8 cellular contexts compared by ENCODE assay signal in the genomic region with DNA sequence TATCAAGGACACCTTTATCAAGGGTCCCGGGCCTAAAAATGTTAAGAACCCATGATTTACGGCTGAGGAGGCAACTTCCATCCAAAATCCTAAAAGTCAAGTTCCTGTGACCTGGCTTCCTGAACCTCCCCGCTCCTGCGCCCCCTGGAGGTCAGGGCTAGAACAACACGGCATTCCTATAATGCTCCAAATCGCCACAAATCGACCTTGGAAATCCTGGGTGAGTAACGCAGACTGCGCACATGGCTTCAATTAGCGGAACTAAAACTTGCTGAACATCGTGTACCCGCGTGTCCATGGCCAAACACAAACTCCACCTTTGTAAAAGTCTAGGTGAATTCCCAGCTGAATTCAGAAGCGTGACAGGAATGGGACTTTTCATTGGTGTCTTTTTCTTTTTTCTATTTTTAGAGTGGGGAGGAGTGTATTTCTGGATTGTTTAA. TPM values are rescaled to one million over a fixed set of nuclear protein-coding genes. Genes with fewer than 3 reads are reported as not detected.
DNase-seq lines count a peak whose midpoint lies in the region; ATAC-seq and TF ChIP-seq lines count a peak whose summit lies in the region.

No MANE protein-coding gene starts in this region.

- no peak overlapping the region for H3K27ac Mint-ChIP-seq in activated CD4-positive, alpha-beta memory T cell treated with anti-CD3 and anti-CD28 coated beads for 36 hours
- H3K27ac Mint-ChIP-seq in endodermal cell: no peak overlapping the region
- H3K27ac Mint-ChIP-seq in naive thymus-derived CD4-positive, alpha-beta T cell: peak overlapping the region in 1 of 9 donors; percentile 5
- H3K27ac Mint-ChIP-seq in stimulated activated naive B cell treated with anti-CD40 and anti-IgM and Interleukin-4, amounts not matched to agents 10 μg/mL and 1 μg/mL and 100 μg/mL, for 72 hours: peak overlapping the region; percentile 77

- no peak overlapping the region for H3K9ac ChIP-seq in endodermal cell (ENCODE audit: extremely low read depth, low read length, poor library complexity, severe bottlenecking)

- peak; percentile 93 for TF ChIP-seq CTCF in GM13977 (IDR thresholded peaks at IDR 0.05; ENCODE audit: extremely low read depth, insufficient read depth, missing control alignments)
- peak; percentile 98 for TF ChIP-seq CTCF in endodermal cell (conservative IDR thresholded peaks at IDR 0.05)

- H3K27ac ChIP-seq in ACC112 (ENCODE audit: low read depth, low read length) (peak overlapping the region; percentile 63; the same call in 1 of the 2 replicates), endodermal cell (ENCODE audit: low read depth, low read length) (no peak overlapping the region)
- no peak overlapping the region for H3K27ac ChIP-seq in naive thymus-derived CD4-positive, alpha-beta T cell (ENCODE audit: low read depth, low read length)

- H3K4me1 ChIP-seq in ACC112 (ENCODE audit: control insufficient read depth, insufficient read depth, low read length, unreplicated experiment) (peaks cover 15% of the 10 kb centered on the region), endodermal cell (ENCODE audit: control insufficient read depth, insufficient read depth, low read length) (no peaks in the 10 kb centered on the region)
- H3K4me1 ChIP-seq in naive thymus-derived CD4-positive, alpha-beta T cell (ENCODE audit: control insufficient read depth in 2 of 2, insufficient read depth in 2 of 2, low read length in 2 of 2): no peaks in the 10 kb centered on the region

- intact Hi-C loops in activated CD4-positive, alpha-beta memory T cell treated with anti-CD3 and anti-CD28 coated beads for 36 hours (cut with micrococcal nuclease): no loop called here
- intact Hi-C loops in naive thymus-derived CD4-positive, alpha-beta T cell (cut with micrococcal nuclease): no loop called here

- peak; percentile 67 for ATAC-seq in naive thymus-derived CD4-positive, alpha-beta T cell
- peak; percentile 60 to 73 for ATAC-seq in stimulated activated naive B cell treated with anti-CD40 and anti-IgM and Interleukin-4, amounts not matched to agents 10 μg/mL and 1 μg/mL and 100 μg/mL, for 72 hours (replicated peaks)

- POLR2A ChIA-PET in activated CD4-positive, alpha-beta memory T cell treated with anti-CD3 and anti-CD28 coated beads for 36 hours (lab: Charles Lee): interaction anchor here (0.6 kb wide), 1 partner anchor 379 kb away, joined by 3 read pairs; no protein-coding TSS in a partner anchor
- POLR2A ChIA-PET in naive thymus-derived CD4-positive, alpha-beta T cell (lab: Charles Lee): no interaction called here

- DNase-seq in GM13977 (ENCODE audit: low spot score) (peak; percentile 45), NCI-H446 (lab: John Stamatoyannopoulos, UW) (peak; percentile 61 to 80), endodermal cell (peak; percentile 93), NK-92 (lab: John Stamatoyannopoulos, UW; ENCODE audit: unreplicated experiment) (no peak)
- peak; percentile 62 for DNase-seq in activated CD4-positive, alpha-beta memory T cell treated with anti-CD3 and anti-CD28 coated beads for 36 hours
- DNase-seq in naive thymus-derived CD4-positive, alpha-beta T cell: peak; percentile 10 to 64 (median 38)
- DNase-seq in stimulated activated naive B cell treated with anti-CD40 and anti-IgM and Interleukin-4, amounts not matched to agents 10 μg/mL and 1 μg/mL and 100 μg/mL, for 72 hours: peak; percentile 32

- no peaks in the 10 kb centered on the region for H3K36me3 ChIP-seq in ACC112 (ENCODE audit: insufficient read depth, low read length)
- no peaks in the 10 kb centered on the region for H3K36me3 ChIP-seq in endodermal cell (ENCODE audit: control insufficient read depth, insufficient read depth, low read length)
- H3K36me3 ChIP-seq in naive thymus-derived CD4-positive, alpha-beta T cell (ENCODE audit: control insufficient read depth in 2 of 3, insufficient read depth in 3 of 3, low read length in 3 of 3): no peaks in the 10 kb centered on the region

- H3K4me1 Mint-ChIP-seq in activated CD4-positive, alpha-beta memory T cell treated with anti-CD3 and anti-CD28 coated beads for 36 hours (ENCODE audit: low read depth): peaks cover 8% of the 10 kb centered on the region
- peaks cover 2% of the 10 kb centered on the region for H3K4me1 Mint-ChIP-seq in endodermal cell
- H3K4me1 Mint-ChIP-seq in naive thymus-derived CD4-positive, alpha-beta T cell: peaks cover 0 to 10% (median 8%) of the 10 kb centered on the region in 7 donors
- H3K4me1 Mint-ChIP-seq in stimulated activated naive B cell treated with anti-CD40 and anti-IgM and Interleukin-4, amounts not matched to agents 10 μg/mL and 1 μg/mL and 100 μg/mL, for 72 hours: peaks cover 15 to 19% of the 10 kb centered on the region in 2 donors

- H3K27me3 Mint-ChIP-seq in activated CD4-positive, alpha-beta memory T cell treated with anti-CD3 and anti-CD28 coated beads for 36 hours: peaks cover 5% of the 10 kb centered on the region
- H3K27me3 Mint-ChIP-seq in endodermal cell (ENCODE audit: insufficient read depth): no peaks in the 10 kb centered on the region
- H3K27me3 Mint-ChIP-seq in naive thymus-derived CD4-positive, alpha-beta T cell: peaks cover 0 to 24% (median 17%) of the 10 kb centered on the region in 5 donors
- H3K27me3 Mint-ChIP-seq in stimulated activated naive B cell treated with anti-CD40 and anti-IgM and Interleukin-4, amounts not matched to agents 10 μg/mL and 1 μg/mL and 100 μg/mL, for 72 hours: peaks cover 28 to 55% of the 10 kb centered on the region in 2 donors

- H3K79me2 ChIP-seq in ACC112 (ENCODE audit: control insufficient read depth, insufficient read depth, low read length, unreplicated experiment): no peaks in the 10 kb centered on the region

- no peaks in the 10 kb centered on the region for H3K9me3 Mint-ChIP-seq in activated CD4-positive, alpha-beta memory T cell treated with anti-CD3 and anti-CD28 coated beads for 36 hours
- H3K9me3 Mint-ChIP-seq in endodermal cell: no peaks in the 10 kb centered on the region
- no peaks in the 10 kb centered on the region for H3K9me3 Mint-ChIP-seq in naive thymus-derived CD4-positive, alpha-beta T cell
- no peaks in the 10 kb centered on the region for H3K9me3 Mint-ChIP-seq in stimulated activated naive B cell treated with anti-CD40 and anti-IgM and Interleukin-4, amounts not matched to agents 10 μg/mL and 1 μg/mL and 100 μg/mL, for 72 hours

- H3K4me3 ChIP-seq in ACC112 (ENCODE audit: low read depth, low read length) (peak overlapping the region; percentile 59; the same call in 1 of the 2 replicates), endodermal cell (ENCODE audit: low read length) (no peak overlapping the region)
- H3K4me3 ChIP-seq in naive thymus-derived CD4-positive, alpha-beta T cell (ENCODE audit: low read length): no peak overlapping the region

- no peaks in the 10 kb centered on the region for H3K36me3 Mint-ChIP-seq in activated CD4-positive, alpha-beta memory T cell treated with anti-CD3 and anti-CD28 coated beads for 36 hours
- no peaks in the 10 kb centered on the region for H3K36me3 Mint-ChIP-seq in endodermal cell (ENCODE audit: low read depth)
- peaks cover 0 to 3% (median 0%) of the 10 kb centered on the region in 5 donors for H3K36me3 Mint-ChIP-seq in naive thymus-derived CD4-positive, alpha-beta T cell
- H3K36me3 Mint-ChIP-seq in stimulated activated naive B cell treated with anti-CD40 and anti-IgM and Interleukin-4, amounts not matched to agents 10 μg/mL and 1 μg/mL and 100 μg/mL, for 72 hours: peaks cover 0 to 3% of the 10 kb centered on the region in 2 donors

- no peaks in the 10 kb centered on the region for H3K27me3 ChIP-seq in ACC112 (ENCODE audit: insufficient read depth, low read length)
- H3K27me3 ChIP-seq in endodermal cell (ENCODE audit: control insufficient read depth, insufficient read depth, low read length, poor library complexity, severe bottlenecking): no peaks in the 10 kb centered on the region
- no peaks in the 10 kb centered on the region for H3K27me3 ChIP-seq in naive thymus-derived CD4-positive, alpha-beta T cell (ENCODE audit: control insufficient read depth in 2 of 2, insufficient read depth in 2 of 2, low read length in 2 of 2)

- WGBS in endodermal cell (ENCODE audit: insufficient coverage in 1 of 2, insufficient read length in 1 of 2), 2 experiments: 20 to 29% methylated on average over 13 to 14 of the region's 14 CpGs

- H2AFZ ChIP-seq in ACC112 (ENCODE audit: low read length, unreplicated experiment): no peak overlapping the region

- no peaks in the 10 kb centered on the region for H3K9me3 ChIP-seq in endodermal cell (ENCODE audit: control insufficient read depth, low read length)
- no peaks in the 10 kb centered on the region for H3K9me3 ChIP-seq in naive thymus-derived CD4-positive, alpha-beta T cell (ENCODE audit: control insufficient read depth in 2 of 3, low read length in 3 of 3)

- CTCF ChIA-PET in activated CD4-positive, alpha-beta memory T cell treated with anti-CD3 and anti-CD28 coated beads for 36 hours (lab: Charles Lee): interaction anchor here (0.7 to 4.3 kb wide), 16 partner anchors 8 to 408 kb away, joined by 3 to 25 read pairs (median 4); partner anchors contain the start of genes DHX34, EHD2 and INAFM1
- CTCF ChIA-PET in naive thymus-derived CD4-positive, alpha-beta T cell (lab: Charles Lee): interaction anchor here (0.7 to 1.3 kb wide), 3 partner anchors 10 to 86 kb away, joined by 3 to 5 read pairs (median 3); no protein-coding TSS in a partner anchor

- no peak overlapping the region for H3K4me3 Mint-ChIP-seq in activated CD4-positive, alpha-beta memory T cell treated with anti-CD3 and anti-CD28 coated beads for 36 hours
- H3K4me3 Mint-ChIP-seq in endodermal cell: no peak overlapping the region
- peak overlapping the region in 3 of 10 donors; percentile 16 to 35 (median 16) for H3K4me3 Mint-ChIP-seq in naive thymus-derived CD4-positive, alpha-beta T cell
- peak overlapping the region; percentile 17 to 29 for H3K4me3 Mint-ChIP-seq in stimulated activated naive B cell treated with anti-CD40 and anti-IgM and Interleukin-4, amounts not matched to agents 10 μg/mL and 1 μg/mL and 100 μg/mL, for 72 hours

- in situ Hi-C loops in GM13977 (cut with MboI; ENCODE audit: low pct_unique_long_range_greater_than_20kb, low sequenced_read_pairs, unreplicated experiment): loop anchor here (10.0 kb wide), 1 partner anchor 79 kb away; no protein-coding TSS in a partner anchor

RNA-seq across cellular contexts. Expression of gene C5AR1, which starts 4.3 kb away (rescaled TPM):
- total RNA-seq in activated CD4-positive, alpha-beta memory T cell treated with anti-CD3 and anti-CD28 coated beads for 36 hours: under 1 TPM in 1 of 2 experiments, not detected in 1; 0.48 TPM
- total RNA-seq in endodermal cell: under 1 TPM in 1 of 2 donors, not detected in 1; 0.48 TPM
- polyA plus RNA-seq in endodermal cell (2013, experiment 1 of 2): 1.2 TPM
- 0.37 TPM for polyA plus RNA-seq in endodermal cell (2013, experiment 2 of 2)
- total RNA-seq in naive thymus-derived CD4-positive, alpha-beta T cell: 100 to 1,000 TPM in 1 of 5 experiments, 10 to 100 TPM in 1, 1 to 10 TPM in 3; 3.7 to 205 (median 7.0) TPM
- polyA plus RNA-seq in naive thymus-derived CD4-positive, alpha-beta T cell: under 1 TPM in 1 of 2 donors, not detected in 1; 0.14 TPM

RNA-seq across cellular contexts. Expression of gene C5AR2, which starts 26.6 kb away (rescaled TPM):
- under 1 TPM; 0.05 to 0.07 TPM for total RNA-seq in activated CD4-positive, alpha-beta memory T cell treated with anti-CD3 and anti-CD28 coated beads for 36 hours
- total RNA-seq in endodermal cell: not detected
- polyA plus RNA-seq in endodermal cell (2013, experiment 1 of 2): not detected
- polyA plus RNA-seq in endodermal cell (2013, experiment 2 of 2): not detected
- total RNA-seq in naive thymus-derived CD4-positive, alpha-beta T cell: 10 to 100 TPM in 1 of 5 experiments, 1 to 10 TPM in 1, under 1 TPM in 3; 0.14 to 16.8 (median 0.34) TPM
- not detected for polyA plus RNA-seq in naive thymus-derived CD4-positive, alpha-beta T cell

RNA-seq across cellular contexts. Expression of gene INAFM1, which starts 30.6 kb away (rescaled TPM):
- total RNA-seq in activated CD4-positive, alpha-beta memory T cell treated with anti-CD3 and anti-CD28 coated beads for 36 hours: 10 to 100 TPM; 12.4 to 13.7 TPM
- total RNA-seq in endodermal cell: 10 to 100 TPM in 1 of 2 donors, 1 to 10 TPM in 1; 8.7 to 11.5 TPM
- polyA plus RNA-seq in endodermal cell (2013, experiment 1 of 2): 14.7 TPM
- 15.5 TPM for polyA plus RNA-seq in endodermal cell (2013, experiment 2 of 2)
- 10 to 100 TPM; 11.6 to 21.7 (median 16.7) TPM for total RNA-seq in naive thymus-derived CD4-positive, alpha-beta T cell
- polyA plus RNA-seq in naive thymus-derived CD4-positive, alpha-beta T cell: 1 to 10 TPM; 2.3 to 3.0 TPM

RNA-seq across cellular contexts. Expression of gene DHX34, which starts 43.8 kb away (rescaled TPM):
- 10 to 100 TPM; 12.7 to 15.7 TPM for total RNA-seq in activated CD4-positive, alpha-beta memory T cell treated with anti-CD3 and anti-CD28 coated beads for 36 hours
- 10 to 100 TPM; 36.9 to 43.9 TPM for total RNA-seq in endodermal cell
- polyA plus RNA-seq in endodermal cell (2013, experiment 1 of 2): 18.1 TPM
- 16.1 TPM for polyA plus RNA-seq in endodermal cell (2013, experiment 2 of 2)
- 10 to 100 TPM; 15.6 to 31.6 (median 29.5) TPM for total RNA-seq in naive thymus-derived CD4-positive, alpha-beta T cell
- 10 to 100 TPM in 1 of 2 donors, 1 to 10 TPM in 1; 3.7 to 14.2 TPM for polyA plus RNA-seq in naive thymus-derived CD4-positive, alpha-beta T cell

RNA-seq across cellular contexts. Expression of gene CCDC9, which starts 49.0 kb away (rescaled TPM):
- 10 to 100 TPM; 32.7 to 39.1 TPM for total RNA-seq in activated CD4-positive, alpha-beta memory T cell treated with anti-CD3 and anti-CD28 coated beads for 36 hours
- total RNA-seq in endodermal cell: 10 to 100 TPM; 33.8 to 46.2 TPM
- polyA plus RNA-seq in endodermal cell (2013, experiment 1 of 2): 25.5 TPM
- 23.5 TPM for polyA plus RNA-seq in endodermal cell (2013, experiment 2 of 2)
- total RNA-seq in naive thymus-derived CD4-positive, alpha-beta T cell: 10 to 100 TPM; 41.9 to 80.0 (median 51.4) TPM
- polyA plus RNA-seq in naive thymus-derived CD4-positive, alpha-beta T cell: 10 to 100 TPM in 1 of 2 donors, 1 to 10 TPM in 1; 8.5 to 13.0 TPM

Comparison
In these comparisons a context has a peak if more than half of its experiments do, and no peak if none do; other contexts are left out.
1. H3K4me3 Mint-ChIP-seq: peak in stimulated activated naive B cell treated with anti-CD40 and anti-IgM and Interleukin-4, amounts not matched to agents 10 μg/mL and 1 μg/mL and 100 μg/mL, for 72 hours (2 of 2); none in activated CD4-positive, alpha-beta memory T cell treated with anti-CD3 and anti-CD28 coated beads for 36 hours (single experiment) and endodermal cell (single experiment).